ENCODE assay signal across 10 cellular contexts in genomic region chr17:43529977-43530302, GRCh38. TPM values are rescaled to one million over a fixed set of nuclear protein-coding genes. Genes with fewer than 3 reads are reported as not detected.
DNase-seq lines count a peak whose midpoint lies in the region; ATAC-seq and TF ChIP-seq lines count a peak whose summit lies in the region.
"Had no signal": no experiment of that assay in that cellular context is flagged by ENCODE, and none has a peak within 500 bp of the region (broad histone marks: within the 10 kb centered on the region; RNA-seq: fewer than 3 reads in every experiment).

No MANE protein-coding gene starts in this region.

- peak overlapping the region; percentile 92 for H2BK120ac ChIP-seq in mesenchymal stem cell (ENCODE audit: low read depth, low read length)

- peak overlapping the region; percentile 95 for H2AK5ac ChIP-seq in mesenchymal stem cell (ENCODE audit: low read length, severe bottlenecking)

- H3K9me2 ChIP-seq in PC-3 (replicated peaks; ENCODE audit: low read length), result no peaks in the 10 kb centered on the region

- H3K36me3 ChIP-seq in PC-3 (ENCODE audit: low read depth, low read length) (peaks cover 29% of the 10 kb centered on the region; the same call in 1 of the 2 replicates), endodermal cell (ENCODE audit: control insufficient read depth, insufficient read depth, low read length) (peaks cover 65% of the 10 kb centered on the region), mesenchymal stem cell (ENCODE audit: control insufficient read depth in 1 of 2, insufficient read depth in 2 of 2, low read depth in 1 of 2, low read length in 2 of 2) (peaks cover 31 to 40% of the 10 kb centered on the region in 2 experiments), thoracic aorta (peaks cover 6% of the 10 kb centered on the region)

- H3K79me1 ChIP-seq in mesenchymal stem cell (replicated peaks; ENCODE audit: low read length, poor library complexity, severe bottlenecking), result peaks cover 18% of the 10 kb centered on the region

- H3K27ac Mint-ChIP-seq in endodermal cell, result peak overlapping the region; percentile 98
- no peak overlapping the region for H3K27ac Mint-ChIP-seq in natural killer cell treated with Interleukin-12 subunit alpha and Interleukin-12 subunit beta and Interleukin-15 and Interleukin-18, amount 100 ng/mL, for 72 hours
- H3K27ac Mint-ChIP-seq in immature natural killer cell, result no peak overlapping the region
- H3K27ac Mint-ChIP-seq: activated naive CD8-positive, alpha-beta T cell had no signal

- H2BK12ac ChIP-seq in mesenchymal stem cell (ENCODE audit: low read length in 2 of 2), result peak overlapping the region; percentile 81 to 97

- 40 to 78% methylated on average over 1 to 5 of the region's 6 CpGs for WGBS in endodermal cell (ENCODE audit: insufficient coverage in 1 of 2, insufficient read length in 1 of 2), 2 experiments
- WGBS in mesenchymal stem cell, result 78% methylated on average over 5 of the region's 6 CpGs

- DNase-seq in PC-3, result no peak
- no peak for DNase-seq in endodermal cell
- DNase-seq in mesenchymal stem cell, result no peak
- DNase-seq in thoracic aorta (ENCODE audit: low spot score), result no peak
- DNase-seq in natural killer cell treated with Interleukin-12 subunit alpha and Interleukin-12 subunit beta and Interleukin-15 and Interleukin-18, amount 100 ng/mL, for 72 hours (ENCODE audit: low spot score), result no peak
- DNase-seq in immature natural killer cell, result no peak
- DNase-seq: effector CD4-positive, alpha-beta T cell; NCI-H446 treated with DMSO at 0.1 percent for 48 hours had no signal

- intact Hi-C loops in PC-3 (cut with micrococcal nuclease), result no loop called here

- H3K18ac ChIP-seq in mesenchymal stem cell (ENCODE audit: low read depth in 1 of 2, low read length in 2 of 2), result peak overlapping the region; percentile 96 to 97

- H3K36me3 Mint-ChIP-seq in endodermal cell (ENCODE audit: low read depth), result peaks cover 38% of the 10 kb centered on the region
- peaks cover 4% of the 10 kb centered on the region for H3K36me3 Mint-ChIP-seq in natural killer cell treated with Interleukin-12 subunit alpha and Interleukin-12 subunit beta and Interleukin-15 and Interleukin-18, amount 100 ng/mL, for 72 hours
- peaks cover 4 to 13% (median 8%) of the 10 kb centered on the region in 3 donors for H3K36me3 Mint-ChIP-seq in immature natural killer cell

- H3K4me3 Mint-ChIP-seq in endodermal cell (peak overlapping the region; percentile 53), immature natural killer cell (no peak overlapping the region)
- H3K4me3 Mint-ChIP-seq in natural killer cell treated with Interleukin-12 subunit alpha and Interleukin-12 subunit beta and Interleukin-15 and Interleukin-18, amount 100 ng/mL, for 72 hours, result no peak overlapping the region
- H3K4me3 Mint-ChIP-seq: activated naive CD8-positive, alpha-beta T cell had no signal

- CTCF ChIA-PET in PC-3 (lab: Charles Lee), result no interaction called here

- H2BK15ac ChIP-seq in mesenchymal stem cell (ENCODE audit: low read depth, poor library complexity, severe bottlenecking), result peak overlapping the region; percentile 92

- H3K4me2 ChIP-seq in PC-3 (ENCODE audit: low read length), result no peak overlapping the region
- peak overlapping the region; percentile 61 for H3K4me2 ChIP-seq in mesenchymal stem cell (ENCODE audit: low read length, poor library complexity, severe bottlenecking)

- H2AFZ ChIP-seq in PC-3 (ENCODE audit: low read length) (no peak overlapping the region), mesenchymal stem cell (ENCODE audit: low read depth, low read length) (no peak overlapping the region)

- no peaks in the 10 kb centered on the region for H3K4me1 ChIP-seq in PC-3 (ENCODE audit: insufficient read depth, low read length)
- peaks cover 32% of the 10 kb centered on the region for H3K4me1 ChIP-seq in endodermal cell (ENCODE audit: control insufficient read depth, insufficient read depth, low read length)
- peaks cover 29% of the 10 kb centered on the region for H3K4me1 ChIP-seq in mesenchymal stem cell (ENCODE audit: control insufficient read depth, insufficient read depth, low read depth, low read length)
- H3K4me1 ChIP-seq in thoracic aorta (ENCODE audit: control insufficient read depth in 1 of 2, low read depth in 2 of 2), result peaks cover 4 to 16% of the 10 kb centered on the region in 2 donors

- peak overlapping the region in 1 of 2 experiments; percentile 96 for H3K14ac ChIP-seq in mesenchymal stem cell (ENCODE audit: low read length in 2 of 2)

- H3K9ac ChIP-seq in PC-3 (ENCODE audit: low read length) (no peak overlapping the region), endodermal cell (ENCODE audit: extremely low read depth, low read length, poor library complexity, severe bottlenecking) (peak overlapping the region; percentile 84), mesenchymal stem cell (ENCODE audit: low read length) (peak overlapping the region; percentile 74)

- H2BK5ac ChIP-seq in mesenchymal stem cell (ENCODE audit: low read depth, low read length, poor library complexity, severe bottlenecking), result peak overlapping the region; percentile 60

- H3K27ac ChIP-seq in PC-3 (ENCODE audit: low read length), result no peak overlapping the region
- peak overlapping the region; percentile 93 for H3K27ac ChIP-seq in endodermal cell (ENCODE audit: low read depth, low read length)
- H3K27ac ChIP-seq in mesenchymal stem cell (ENCODE audit: low read length, poor library complexity, severe bottlenecking), result peak overlapping the region; percentile 95
- peak overlapping the region; percentile 36 to 56 for H3K27ac ChIP-seq in thoracic aorta

- no peaks in the 10 kb centered on the region for H3F3A ChIP-seq in PC-3 (ENCODE audit: low read length, unreplicated experiment)

- no peaks in the 10 kb centered on the region for H4K20me1 ChIP-seq in PC-3 (ENCODE audit: low read length)

- 0 out of 2 replicates have a peak, but pooled peaks have one; percentile 11 for ATAC-seq in PC-3
- no peak for ATAC-seq in thoracic aorta (ENCODE audit: insufficient number of reproducible peaks, low FRiP score, low read depth)
- no peak for ATAC-seq in HG03159 (IDR thresholded peaks at IDR 0.05; ENCODE audit: unreplicated experiment)
- no peak for ATAC-seq in natural killer cell treated with Interleukin-12 subunit alpha and Interleukin-12 subunit beta and Interleukin-15 and Interleukin-18, amount 100 ng/mL, for 72 hours

- peak overlapping the region; percentile 79 to 95 for H3K4ac ChIP-seq in mesenchymal stem cell (ENCODE audit: low read depth in 1 of 2, low read length in 2 of 2)

- H3K23ac ChIP-seq in mesenchymal stem cell (ENCODE audit: low read length in 2 of 2), result no peak overlapping the region

- POLR2A ChIA-PET in PC-3 (lab: Charles Lee; ENCODE audit: unreplicated experiment), result no interaction called here

- peak overlapping the region; percentile 99 for H4K91ac ChIP-seq in mesenchymal stem cell (ENCODE audit: low read length)

- H3K9me3 ChIP-seq in PC-3 (ENCODE audit: low read length), result no peaks in the 10 kb centered on the region
- no peaks in the 10 kb centered on the region for H3K9me3 ChIP-seq in endodermal cell (ENCODE audit: control insufficient read depth, low read length)
- H3K9me3 ChIP-seq in mesenchymal stem cell (ENCODE audit: control insufficient read depth, low read length), result no peaks in the 10 kb centered on the region
- H3K9me3 ChIP-seq in thoracic aorta, result no peaks in the 10 kb centered on the region

- peak overlapping the region; percentile 99 for H4K8ac ChIP-seq in mesenchymal stem cell (ENCODE audit: low read length)

- H3K4me1 Mint-ChIP-seq in endodermal cell (peaks cover 47% of the 10 kb centered on the region), immature natural killer cell (peaks cover 0 to 7% of the 10 kb centered on the region in 2 donors)
- peaks cover 0 to 3% of the 10 kb centered on the region in 2 donors for H3K4me1 Mint-ChIP-seq in natural killer cell treated with Interleukin-12 subunit alpha and Interleukin-12 subunit beta and Interleukin-15 and Interleukin-18, amount 100 ng/mL, for 72 hours (ENCODE audit: low read depth in 2 of 2)

- H3K27me3 Mint-ChIP-seq in endodermal cell (ENCODE audit: insufficient read depth) (no peaks in the 10 kb centered on the region), immature natural killer cell (ENCODE audit: low read depth in 3 of 3) (no peaks in the 10 kb centered on the region)
- H3K27me3 Mint-ChIP-seq in natural killer cell treated with Interleukin-12 subunit alpha and Interleukin-12 subunit beta and Interleukin-15 and Interleukin-18, amount 100 ng/mL, for 72 hours, result no peaks in the 10 kb centered on the region
- H3K27me3 Mint-ChIP-seq: activated naive CD8-positive, alpha-beta T cell had no signal

- H3K79me2 ChIP-seq in PC-3 (ENCODE audit: low read length), result no peaks in the 10 kb centered on the region

- H3K4me3 ChIP-seq in PC-3 (ENCODE audit: low read length) (no peak overlapping the region), endodermal cell (ENCODE audit: low read length) (peak overlapping the region; percentile 70), mesenchymal stem cell (ENCODE audit: insufficient read depth in 1 of 2, low read depth in 1 of 2, low read length in 2 of 2) (peak overlapping the region in 1 of 2 experiments; percentile 43), thoracic aorta (peak overlapping the region; percentile 40)

- no peaks in the 10 kb centered on the region for H3K27me3 ChIP-seq in PC-3 (ENCODE audit: low read length)
- no peaks in the 10 kb centered on the region for H3K27me3 ChIP-seq in endodermal cell (ENCODE audit: control insufficient read depth, insufficient read depth, low read length, poor library complexity, severe bottlenecking)
- H3K27me3 ChIP-seq in mesenchymal stem cell (ENCODE audit: control insufficient read depth in 1 of 2, insufficient read depth in 1 of 2, low read length in 2 of 2), result no peaks in the 10 kb centered on the region
- H3K27me3 ChIP-seq in thoracic aorta (replicated peaks; ENCODE audit: insufficient read depth), result no peaks in the 10 kb centered on the region

- TF ChIP-seq CTCF in PC-3 (conservative IDR thresholded peaks at IDR 0.05; ENCODE audit: low read depth, low read length) (no peak), endodermal cell (conservative IDR thresholded peaks at IDR 0.05) (no peak), thoracic aorta (IDR thresholded peaks at IDR 0.05) (no peak)

- no TSS peak for BruUV-seq in PC-3 (replicated peaks; lab: Mats Ljungman, UMichigan)

- H3K9me3 Mint-ChIP-seq in endodermal cell, result no peaks in the 10 kb centered on the region
- H3K9me3 Mint-ChIP-seq in natural killer cell treated with Interleukin-12 subunit alpha and Interleukin-12 subunit beta and Interleukin-15 and Interleukin-18, amount 100 ng/mL, for 72 hours, result no peaks in the 10 kb centered on the region
- H3K9me3 Mint-ChIP-seq in immature natural killer cell, result no peaks in the 10 kb centered on the region

RNA-seq across cellular contexts. Expression of gene ETV4, which starts 16.2 kb away (rescaled TPM):
- total RNA-seq in PC-3 (2014; rRNA removed) (143 and 147 TPM in 2 replicates), endodermal cell (10 to 100 TPM; 51.1 to 83.0 TPM), thoracic aorta (1 to 10 TPM; 1.2 to 1.5 TPM)
- polyA plus RNA-seq in endodermal cell (2013, experiment 1 of 2), result 28.1 TPM
- 38.7 TPM for polyA plus RNA-seq in endodermal cell (2013, experiment 2 of 2)
- polyA plus RNA-seq in mesenchymal stem cell (2013, experiment 1 of 2), result 25.3 TPM
- polyA plus RNA-seq in mesenchymal stem cell (2013, experiment 2 of 2), result 24.1 TPM
- 1 to 10 TPM; 1.4 to 2.1 TPM for total RNA-seq in natural killer cell treated with Interleukin-12 subunit alpha and Interleukin-12 subunit beta and Interleukin-15 and Interleukin-18, amount 100 ng/mL, for 72 hours
- not detected for polyA plus RNA-seq in immature natural killer cell

RNA-seq across cellular contexts. Expression of gene DHX8, which starts 46.2 kb away (rescaled TPM):
- total RNA-seq in PC-3 (2014; rRNA removed), result 34.5 and 41.9 TPM in 2 replicates
- 10 to 100 TPM; 53.3 to 57.1 TPM for total RNA-seq in endodermal cell
- polyA plus RNA-seq in endodermal cell (2013, experiment 1 of 2), result 33.7 TPM
- 32.4 TPM for polyA plus RNA-seq in endodermal cell (2013, experiment 2 of 2)
- 28.3 TPM for polyA plus RNA-seq in mesenchymal stem cell (2013, experiment 1 of 2)
- 28.4 TPM for polyA plus RNA-seq in mesenchymal stem cell (2013, experiment 2 of 2)
- 10 to 100 TPM; 37.2 to 43.6 TPM for total RNA-seq in thoracic aorta
- total RNA-seq in natural killer cell treated with Interleukin-12 subunit alpha and Interleukin-12 subunit beta and Interleukin-15 and Interleukin-18, amount 100 ng/mL, for 72 hours, result 10 to 100 TPM; 51.8 to 54.2 TPM
- polyA plus RNA-seq in immature natural killer cell, result 10 to 100 TPM; 16.5 to 61.6 (median 38.1) TPM

Comparison
In these comparisons a context has a peak if more than half of its experiments do, and no peak if none do; other contexts are left out.
1. RNA of gene ETV4, which starts 16.2 kb away (total RNA-seq): 143 to 147 TPM in PC-3 and 51.1 to 83.0 TPM in endodermal cell; 1.4 to 2.1 TPM in natural killer cell treated with Interleukin-12 subunit alpha and Interleukin-12 subunit beta and Interleukin-15 and Interleukin-18, amount 100 ng/mL, for 72 hours and 1.2 to 1.5 TPM in thoracic aorta; every median in the first group is over 10 times any median in the second.